Comparison of ENCODE assay signal across 9 cellular contexts in genomic region chr14:59632381-59632780, GRCh38. TPM values are rescaled to one million over a fixed set of nuclear protein-coding genes. Genes with fewer than 3 reads are reported as not detected.
DNase-seq lines count a peak whose midpoint lies in the region; ATAC-seq, FAIRE-seq and TF ChIP-seq lines count a peak whose summit lies in the region.
"Had no signal": no experiment of that assay in that cellular context is flagged by ENCODE, and none has a peak within 500 bp of the region (broad histone marks: within the 10 kb centered on the region; RNA-seq: fewer than 3 reads in every experiment).

No MANE protein-coding gene starts in this region.

- H2BK120ac ChIP-seq in H1 (replicated peaks; ENCODE audit: low read depth, low read length): no peak overlapping the region

- no peak overlapping the region for H3K4ac ChIP-seq in H1 (replicated peaks; ENCODE audit: insufficient read length, low read depth, low read length)

- peaks cover 12% of the 10 kb centered on the region; the same call in 2 of the 3 replicates for H3K4me1 Mint-ChIP-seq in GM23338

- CTCF ChIA-PET in H1 (lab: Charles Lee; ENCODE audit: partially characterized antibody): interaction anchor here (0.7 to 5.2 kb wide), 57 partner anchors 9 to 1656 kb away, joined by 3 to 112 read pairs (median 5); partner anchors contain the start of genes CCDC175, LRRC9 and RTN1

- H3K27ac Mint-ChIP-seq in GM23338: no peak overlapping the region

- H3K4me3 Mint-ChIP-seq in GM23338: no peak overlapping the region

- no peaks in the 10 kb centered on the region for H3K9me3 Mint-ChIP-seq in GM23338

- H3K23me2 ChIP-seq in H1 (ENCODE audit: low read depth, low read length): peaks cover 6% of the 10 kb centered on the region; the same call in 1 of the 2 replicates

- no peak overlapping the region for H3K14ac ChIP-seq in H1 (ENCODE audit: insufficient read length)

- DNase-seq in DMS53 (lab: John Stamatoyannopoulos, UW): peak; percentile 63
- peak; percentile 73 for DNase-seq in GM23338 (ENCODE audit: low spot score)
- peak; percentile 5 for DNase-seq in NCI-H446 treated with DMSO at 0.1 percent for 48 hours (lab: John Stamatoyannopoulos, UW)
- DNase-seq in H1 (ENCODE audit: low read depth in 1 of 2, low spot score in 2 of 2): peak in 1 of 2 experiments; percentile 54
- peak; percentile 16 for DNase-seq in prostate gland (ENCODE audit: low spot score)
- no peak for DNase-seq in left cardiac atrium
- no peak for DNase-seq in lower leg skin (ENCODE audit: low spot score in 2 of 2)

- H3F3A ChIP-seq in GM23338 (replicated peaks; ENCODE audit: low read depth): no peaks in the 10 kb centered on the region

- H3K9me2 ChIP-seq in GM23338 (ENCODE audit: insufficient read depth): no peaks in the 10 kb centered on the region

- H2BK12ac ChIP-seq in H1 (ENCODE audit: low read depth, low read length): no peak overlapping the region

- H3K4me2 ChIP-seq in GM23338 (no peak overlapping the region), H1 (ENCODE audit: insufficient read depth in 1 of 2, low read depth in 2 of 2, low read length in 2 of 2) (no peak overlapping the region)

- no peak overlapping the region for H2AK5ac ChIP-seq in H1 (ENCODE audit: low read depth, low read length)

- H3K18ac ChIP-seq in H1 (ENCODE audit: extremely low read depth, low read length): no peak overlapping the region

- no peak overlapping the region for H4K8ac ChIP-seq in H1 (ENCODE audit: extremely low read depth, insufficient read depth, low read length)

- H2BK20ac ChIP-seq in H1 (ENCODE audit: low read length): no peak overlapping the region

- POLR2A ChIA-PET in H1 (lab: Charles Lee; ENCODE audit: partially characterized antibody): interaction anchor here (1.2 kb wide), 1 partner anchor 10 kb away, joined by 3 read pairs; no protein-coding TSS in a partner anchor

- H2AFZ ChIP-seq in GM23338 (no peak overlapping the region), H1 (ENCODE audit: low read length) (no peak overlapping the region)

- no peak overlapping the region for H3K27ac ChIP-seq in GM23338 (ENCODE audit: low read depth)
- no peak overlapping the region for H3K27ac ChIP-seq in H1 (ENCODE audit: low read depth, low read length)
- H3K27ac ChIP-seq in prostate gland: no peak overlapping the region
- H3K27ac ChIP-seq: tibial nerve had no signal

- no peak overlapping the region for H3K56ac ChIP-seq in H1 (replicated peaks; ENCODE audit: insufficient read length, low read depth, low read length)

- WGBS in H1 (ENCODE audit: extremely low coverage in 1 of 2, insufficient coverage in 1 of 2, insufficient read length in 1 of 2, insufficient replicate concordance in 2 of 2, low coverage in 1 of 2, low lambda C conversion rate in 2 of 2, missing lambda C conversion rate in 1 of 2), 2 experiments: 58% methylated on average over 3 of the region's 3 CpGs; no CpG with 5 or more reads in 1 of the 2 experiments
- 46% methylated on average over 3 of the region's 3 CpGs for WGBS in prostate gland
- WGBS in lower leg skin, 2 donors: 41 to 74% methylated on average over 3 of the region's 3 CpGs

- H3K79me2 ChIP-seq in GM23338 (replicated peaks; ENCODE audit: insufficient read depth) (no peaks in the 10 kb centered on the region), H1 (ENCODE audit: control insufficient read depth in 1 of 2, insufficient read depth in 2 of 2, low read length in 2 of 2) (no peaks in the 10 kb centered on the region)

- H2BK15ac ChIP-seq in H1 (ENCODE audit: low read length): no peak overlapping the region

- no peak overlapping the region for H4K5ac ChIP-seq in H1 (ENCODE audit: insufficient read length, low read depth, low read length)

- H3K4me1 ChIP-seq in GM23338 (ENCODE audit: insufficient read depth) (peaks cover 9% of the 10 kb centered on the region; the same call in 1 of the 2 replicates), H1 (replicated peaks in 1 of 4; ENCODE audit: control insufficient read depth in 3 of 4, insufficient read depth in 4 of 4, low read length in 3 of 4) (peaks cover 0 to 2% (median 0%) of the 10 kb centered on the region in 4 experiments; a peak in 3 of 7 replicates), prostate gland (replicated peaks) (no peaks in the 10 kb centered on the region)

- H3K9me3 ChIP-seq in H1 (ENCODE audit: insufficient read depth in 2 of 2, low read depth in 1 of 2, low read length in 1 of 2): no peaks in the 10 kb centered on the region
- no peaks in the 10 kb centered on the region for H3K9me3 ChIP-seq in prostate gland
- H3K9me3 ChIP-seq: tibial nerve had no signal

- no peaks in the 10 kb centered on the region for H3K79me1 ChIP-seq in H1 (ENCODE audit: low read depth, low read length)

- H4K20me1 ChIP-seq in GM23338 (replicated peaks; ENCODE audit: insufficient read depth) (no peaks in the 10 kb centered on the region), H1 (replicated peaks in 1 of 2; ENCODE audit: control insufficient read depth in 1 of 2, insufficient read depth in 2 of 2, low read length in 2 of 2) (no peaks in the 10 kb centered on the region)

- peak; percentile 87 to 89 for TF ChIP-seq RAD21 in H1 (IDR thresholded peaks at IDR 0.05 in 1 of 2, conservative IDR thresholded peaks at IDR 0.05 in 1 of 2; ENCODE audit: low read depth in 2 of 2, low read length in 2 of 2)

- peaks cover 8% of the 10 kb centered on the region for H3K27me3 Mint-ChIP-seq in GM23338 (ENCODE audit: insufficient read depth, low read depth, poor library complexity)

- TF ChIP-seq CTCF in GM23338 (conservative IDR thresholded peaks at IDR 0.05; ENCODE audit: low read depth in 2 of 2) (peak; percentile 79 to 92), H1 (IDR thresholded peaks at IDR 0.05; ENCODE audit: control extremely low read depth in 1 of 3, insufficient read depth in 1 of 3, low read depth in 1 of 3, low read length in 3 of 3) (peak; percentile 66 to 88 (median 87)), prostate gland (IDR thresholded peaks at IDR 0.05) (peak in 3 of 4 experiments; percentile 27 to 58 (median 40)), lower leg skin (IDR thresholded peaks at IDR 0.05) (no peak)

- FAIRE-seq in H1 (lab: Jason Lieb, UNC): peak; percentile 88

- intact Hi-C loops in prostate gland (cut with DNase I): no loop called here
- intact Hi-C loops in left cardiac atrium (cut with DNase I): no loop called here
- intact Hi-C loops in lower leg skin (cut with DNase I; ENCODE audit: low total_unique reads): no loop called here

- H3K27me3 ChIP-seq in GM23338 (ENCODE audit: insufficient read depth): peaks cover 11% of the 10 kb centered on the region
- peaks cover 2 to 11% (median 9%) of the 10 kb centered on the region in 4 experiments for H3K27me3 ChIP-seq in H1 (replicated peaks in 1 of 4; ENCODE audit: control insufficient read depth in 3 of 4, extremely low read depth in 1 of 4, insufficient read depth in 3 of 4, low read length in 3 of 4)
- no peaks in the 10 kb centered on the region for H3K27me3 ChIP-seq in prostate gland (replicated peaks; ENCODE audit: insufficient read depth)
- H3K27me3 ChIP-seq: tibial nerve had no signal

- H3K36me3 Mint-ChIP-seq in GM23338 (ENCODE audit: low read depth): no peaks in the 10 kb centered on the region

- H3K4me3 ChIP-seq in GM23338 (no peak overlapping the region), H1 (ENCODE audit: extremely low read depth in 1 of 4, insufficient read depth in 2 of 4, low read depth in 3 of 4, low read length in 4 of 4) (no peak overlapping the region), prostate gland (no peak overlapping the region), lower leg skin (ENCODE audit: low read depth, poor library complexity, severe bottlenecking) (no peak overlapping the region)
- H3K4me3 ChIP-seq: tibial nerve had no signal

- no peak overlapping the region for H2BK5ac ChIP-seq in H1 (ENCODE audit: low read depth, low read length)

- H3K36me3 ChIP-seq in GM23338 (ENCODE audit: insufficient read depth) (no peaks in the 10 kb centered on the region), H1 (ENCODE audit: control insufficient read depth in 2 of 4, insufficient read depth in 4 of 4, low read length in 3 of 4) (no peaks in the 10 kb centered on the region), prostate gland (no peaks in the 10 kb centered on the region)
- H3K36me3 ChIP-seq: tibial nerve had no signal

- TF ChIP-seq POLR2A in H1 (IDR thresholded peaks at IDR 0.05; ENCODE audit: control extremely low read depth in 1 of 2, low read depth in 2 of 2, low read length in 2 of 2) (no peak), prostate gland (IDR thresholded peaks at IDR 0.05) (no peak), lower leg skin (IDR thresholded peaks at IDR 0.05) (no peak)

- no peak overlapping the region for H3K23ac ChIP-seq in H1 (ENCODE audit: insufficient read length)

- H4K91ac ChIP-seq in H1 (replicated peaks; ENCODE audit: insufficient read length, low read length): no peak overlapping the region

- no peak overlapping the region for H3K9ac ChIP-seq in H1 (replicated peaks in 1 of 4; ENCODE audit: extremely low read depth in 1 of 4, low read depth in 3 of 4, low read length in 3 of 4)

- TF ChIP-seq EP300 in H1 (IDR thresholded peaks at IDR 0.05; ENCODE audit: borderline replicate concordance in 1 of 2, low read depth in 2 of 2, low read length in 2 of 2): no peak

- peak; percentile 62 for ATAC-seq in GM23338
- no peak for ATAC-seq in GM21786 (IDR thresholded peaks at IDR 0.05; ENCODE audit: unreplicated experiment)
- no peak for ATAC-seq in left cardiac atrium

TF ChIP-seq in GM23338, 12 proteins besides CTCF, POLR2A, EP300 and RAD21 (continues in another document):
- TF ChIP-seq ZNF331 (CRISPR knock-in tag; IDR thresholded peaks at IDR 0.05; ENCODE audit: low read depth) (no peak), CREB1 (CRISPR knock-in tag; IDR thresholded peaks at IDR 0.05; ENCODE audit: low read depth) (no peak), JUNB (IDR thresholded peaks at IDR 0.05; ENCODE audit: unreplicated experiment) (no peak)

TF ChIP-seq in H1, 55 proteins besides CTCF, POLR2A, EP300 and RAD21 (continues in another document):
- no peak for TF ChIP-seq JUN (IDR thresholded peaks at IDR 0.05; ENCODE audit: low read depth, low read length)
- TF ChIP-seq GTF2F1 (IDR thresholded peaks at IDR 0.05; ENCODE audit: borderline replicate concordance, low read depth, low read length): no peak
- TF ChIP-seq GABPA (IDR thresholded peaks at IDR 0.05; ENCODE audit: borderline replicate concordance, insufficient read depth, low read length): no peak

RNA-seq across cellular contexts. Expression of gene CCDC175, which starts 55.8 kb away (rescaled TPM):
- total RNA-seq in GM23338 (2014; rRNA removed; shearing (Covaris generic)): not detected in 2 replicates
- polyA plus RNA-seq in GM23338 (2016; fragmentation: Nextera tagmentation; extraction: Ambion mirVana): 0.42 and 0.50 TPM in 2 replicates
- 0.19 TPM in 1 of 2 replicates, not detected in the other for total RNA-seq in H1 (2021; fragmentation: NEBNext Ultra II Directional; extraction: Animal tissue kit (Norgen Biotek cat#: 25700))
- polyA plus RNA-seq in H1 (2011; rRNA removed): not detected in 2 replicates
- polyA plus RNA-seq in H1 (2011; cell fraction: cytosol; rRNA removed): 0.04 TPM
- 0.06 TPM for polyA plus RNA-seq in H1 (2011; cell fraction: nucleus; rRNA removed)
- not detected in 4 replicates for polyA plus RNA-seq in H1 (2012, experiment 1 of 2)
- not detected for polyA plus RNA-seq in H1 (2012, experiment 2 of 2)
- polyA plus RNA-seq in H1 (2013, experiment 1 of 2): 0.08 TPM
- 0.22 TPM for polyA plus RNA-seq in H1 (2013, experiment 2 of 2)
- polyA minus RNA-seq in H1 (2011; rRNA and poly(A)+ RNA removed): not detected in 2 replicates
- polyA minus RNA-seq in H1 (2011; cell fraction: cytosol; rRNA and poly(A)+ RNA removed): not detected
- polyA minus RNA-seq in H1 (2011; cell fraction: nucleus; rRNA and poly(A)+ RNA removed): not detected
- not detected for total RNA-seq in prostate gland
- not detected for total RNA-seq in left cardiac atrium
- not detected for total RNA-seq in lower leg skin
- total RNA-seq: tibial nerve had no signal

Comparison
In these comparisons a context has a peak if more than half of its experiments do, and no peak if none do; other contexts are left out.
1. DNase-seq: peak in DMS53 (single experiment), GM23338 (single experiment), NCI-H446 treated with DMSO at 0.1 percent for 48 hours (single experiment) and prostate gland (single experiment); none in left cardiac atrium (single experiment) and lower leg skin (0 of 2).
2. CTCF ChIP-seq: peak in GM23338 (2 of 2), H1 (3 of 3) and prostate gland (3 of 4); none in lower leg skin (0 of 3).